In genomic region chr12:47054659-47055058, GRCh38 we compare ENCODE assay signal across 33 cellular contexts. TPM values are rescaled to one million over a fixed set of nuclear protein-coding genes. Genes with fewer than 3 reads are reported as not detected.
"Had no signal": no experiment of that assay in that cellular context is flagged by ENCODE, and none has a peak within 500 bp of the region (broad histone marks: within the 10 kb centered on the region; RNA-seq: fewer than 3 reads in every experiment).

No MANE protein-coding gene starts in this region.

- H3K9me3 ChIP-seq: SK-N-SH had no signal

- H3K9ac ChIP-seq: SK-N-SH had no signal

- H3K4me2 ChIP-seq: SK-N-SH had no signal

- H3K4me3 ChIP-seq: SJCRH30 had no signal

- H3K27ac ChIP-seq: SJCRH30 had no signal

- H3K27me3 Mint-ChIP-seq: activated B cell treated with CpG ODN at 0.5 μM for 24 hours; activated naive CD8-positive, alpha-beta T cell; brain had no signal

- DNase-seq: activated B cell treated with CpG ODN at 0.5 μM for 24 hours; activated CD4-positive, alpha-beta memory T cell treated with anti-CD3 and anti-CD28 coated beads for 36 hours; activated CD4-positive, alpha-beta T cell treated with anti-CD3 and anti-CD28 coated beads for 1 hour; activated CD4-positive, alpha-beta T cell treated with anti-CD3 and anti-CD28 coated beads, Interleukin-2, amount 10 ng/mL, durations not matched to agents 7 days and 5 days; activated CD8-positive, alpha-beta memory T cell treated with anti-CD3 and anti-CD28 coated beads for 24 hours; activated gamma-delta T cell; activated naive CD4-positive, alpha-beta T cell treated with anti-CD3 and anti-CD28 coated beads for 36 hours; activated T-cell treated with anti-CD3 and anti-CD28 coated beads, Interleukin-2, amount 50 U/mL, for 48 hours; amygdala; IMR-90; KG1; NCI-H1092 treated with DMSO at 0.1 percent for 48 hours; NCI-H1417 treated with DMSO at 0.1 percent for 48 hours; NCI-H1694; NCI-H2029; NCI-H2107; NCI-H2171 treated with DMSO at 0.1 percent for 48 hours; NCI-H345; NCI-H510A; NCI-H526 treated with DMSO at 0.1 percent for 48 hours; NCI-H82; NK-92 treated with Interleukin-12 subunit alpha and Interleukin-12 subunit beta, amount 100 ng/mL, for 24 hours; RPMI8226; SJCRH30; SK-N-SH; SW 1271 had no signal

- ATAC-seq: activated T-helper 17 cell treated with anti-CD3 and anti-CD28 coated beads, Interleukin-2, amount 50 U/mL, for 72 hours; Panc1; Right ventricle myocardium inferior had no signal

- H3K36me3 ChIP-seq: SJCRH30 had no signal

- H3K27ac Mint-ChIP-seq: activated B cell treated with CpG ODN at 0.5 μM for 24 hours; activated CD4-positive, alpha-beta memory T cell treated with anti-CD3 and anti-CD28 coated beads for 36 hours; activated CD4-positive, alpha-beta T cell treated with anti-CD3 and anti-CD28 coated beads, Interleukin-2, amount 10 ng/mL, durations not matched to agents 7 days and 5 days; activated naive CD4-positive, alpha-beta T cell treated with anti-CD3 and anti-CD28 coated beads for 36 hours; activated naive CD8-positive, alpha-beta T cell; activated T-helper 17 cell treated with anti-CD3 and anti-CD28 coated beads, Interleukin-2, amount 50 U/mL, for 72 hours; brain had no signal

- H3K4me3 Mint-ChIP-seq: activated B cell treated with CpG ODN at 0.5 μM for 24 hours; activated CD4-positive, alpha-beta memory T cell treated with anti-CD3 and anti-CD28 coated beads for 36 hours; activated CD4-positive, alpha-beta T cell treated with anti-CD3 and anti-CD28 coated beads, Interleukin-2, amount 10 ng/mL, durations not matched to agents 7 days and 5 days; activated naive CD4-positive, alpha-beta T cell treated with anti-CD3 and anti-CD28 coated beads for 36 hours; activated naive CD8-positive, alpha-beta T cell; activated T-helper 17 cell treated with anti-CD3 and anti-CD28 coated beads, Interleukin-2, amount 50 U/mL, for 72 hours; brain; central memory CD8-positive, alpha-beta T cell had no signal

- H3K9me2 ChIP-seq: SK-N-SH had no signal

- H3K36me3 Mint-ChIP-seq: brain had no signal

- H3K4me1 Mint-ChIP-seq: activated B cell treated with CpG ODN at 0.5 μM for 24 hours; activated CD4-positive, alpha-beta T cell treated with anti-CD3 and anti-CD28 coated beads, Interleukin-2, amount 10 ng/mL, durations not matched to agents 7 days and 5 days; activated T-helper 17 cell treated with anti-CD3 and anti-CD28 coated beads, Interleukin-2, amount 50 U/mL, for 72 hours; brain; central memory CD8-positive, alpha-beta T cell had no signal

- H3K4me1 ChIP-seq: SJCRH30 had no signal

RNA-seq across cellular contexts. Expression of gene PCED1B, which starts 24.8 kb away (rescaled TPM):
- total RNA-seq: SJCRH30 had no signal

RNA-seq across cellular contexts. Expression of gene AMIGO2, which starts 25.1 kb away (rescaled TPM):
- total RNA-seq: OCI-LY7 had no signal
